8 cellular contexts compared by ENCODE assay signal in genomic region chr1:154784924-154785531, GRCh38.
DNase-seq lines count a peak whose midpoint lies in the region; ATAC-seq, FAIRE-seq and TF ChIP-seq lines count a peak whose summit lies in the region.

No MANE protein-coding gene starts in this region.

- DNase-seq in T-helper 17 cell: no peak
- peak; percentile 93 for DNase-seq in endothelial cell of umbilical vein (ENCODE audit: low read depth, low spot score)
- DNase-seq in aorta: peak; percentile 20 to 56
- DNase-seq in DMS 273 (lab: John Stamatoyannopoulos, UW; ENCODE audit: unreplicated experiment): no peak
- no peak for DNase-seq in A172 (ENCODE audit: low spot score)
- DNase-seq in dedifferentiated amniotic fluid mesenchymal stem cell (ENCODE audit: extremely low spot score): no peak

- no peak overlapping the region for H3K9ac ChIP-seq in endothelial cell of umbilical vein (replicated peaks; ENCODE audit: extremely low read depth, insufficient read depth, low read length)

- no peaks in the 10 kb centered on the region for H3K9me1 ChIP-seq in endothelial cell of umbilical vein (replicated peaks; ENCODE audit: control insufficient read depth, extremely low read depth, insufficient read depth, low read length)

- H3K4me1 ChIP-seq in endothelial cell of umbilical vein (ENCODE audit: control insufficient read depth, extremely low read depth, insufficient read depth, low read length): no peaks in the 10 kb centered on the region
- H3K4me1 ChIP-seq in aorta (ENCODE audit: control insufficient read depth in 1 of 2, insufficient read depth in 2 of 2, low read length in 2 of 2): no peaks in the 10 kb centered on the region

- no peak for FAIRE-seq in endothelial cell of umbilical vein (lab: Jason Lieb, UNC)

- peak overlapping the region; percentile 55 for H3K4me3 Mint-ChIP-seq in T-helper 17 cell

- 81 to 84% methylated on average over 2 of the region's 2 CpGs for WGBS in aorta, 2 donors

- H3K36me3 ChIP-seq in endothelial cell of umbilical vein (ENCODE audit: control insufficient read depth in 2 of 2, extremely low read depth in 1 of 2, insufficient read depth in 2 of 2, low read length in 2 of 2): no peaks in the 10 kb centered on the region
- H3K36me3 ChIP-seq in aorta (ENCODE audit: control insufficient read depth in 1 of 2, insufficient read depth in 2 of 2, low read length in 1 of 2): no peaks in the 10 kb centered on the region

- dilution Hi-C loops in endothelial cell of umbilical vein (cut with MboI; ENCODE audit: extremely low pct_ligation_motif_present, low sequenced_read_pairs): no loop called here

- H3K4me2 ChIP-seq in endothelial cell of umbilical vein (ENCODE audit: insufficient read depth, low read length): no peak overlapping the region

- H3K4me1 Mint-ChIP-seq in T-helper 17 cell: peaks cover 14% of the 10 kb centered on the region

- POLR2A ChIA-PET in endothelial cell of umbilical vein (lab: Charles Lee): no interaction called here

- H3K9me3 ChIP-seq in T-helper 17 cell (ENCODE audit: control insufficient read depth, low read length, poor library complexity, severe bottlenecking) (no peaks in the 10 kb centered on the region), endothelial cell of umbilical vein (replicated peaks; ENCODE audit: control insufficient read depth, insufficient read depth, low read length) (no peaks in the 10 kb centered on the region), aorta (ENCODE audit: control insufficient read depth, low read length) (no peaks in the 10 kb centered on the region)

- no peaks in the 10 kb centered on the region for H3K36me3 Mint-ChIP-seq in T-helper 17 cell (ENCODE audit: low read depth)

- no peaks in the 10 kb centered on the region for H4K20me1 ChIP-seq in endothelial cell of umbilical vein (replicated peaks; ENCODE audit: control insufficient read depth, extremely low read depth, insufficient read depth, low read length)

- H3K4me3 ChIP-seq in endothelial cell of umbilical vein (replicated peaks in 1 of 3; ENCODE audit: insufficient read depth in 1 of 3, low read depth in 1 of 3, low read length in 3 of 3): no peak overlapping the region
- H3K4me3 ChIP-seq in aorta (ENCODE audit: low read length in 2 of 2): no peak overlapping the region

- H3K27me3 ChIP-seq in endothelial cell of umbilical vein (ENCODE audit: control insufficient read depth in 2 of 2, insufficient read depth in 2 of 2, low read length in 2 of 2): peaks cover 2 to 4% of the 10 kb centered on the region in 2 experiments
- H3K27me3 ChIP-seq in aorta (ENCODE audit: control insufficient read depth in 1 of 2, insufficient read depth in 2 of 2, low read length in 1 of 2): no peaks in the 10 kb centered on the region

- peak overlapping the region; percentile 87 for H3K27ac Mint-ChIP-seq in T-helper 17 cell

- ATAC-seq in GM18502 (IDR thresholded peaks at IDR 0.05; ENCODE audit: poor library complexity, unreplicated experiment) (peak; percentile 83), GM21825 (IDR thresholded peaks at IDR 0.05; ENCODE audit: unreplicated experiment) (peak; percentile 72), T-helper 17 cell (peak; percentile 93), aorta (ENCODE audit: low FRiP score) (peak; percentile 46)

- no TSS peak for BruUV-seq in endothelial cell of umbilical vein (replicated peaks; lab: Mats Ljungman, UMichigan)

- no peak overlapping the region for H2AFZ ChIP-seq in endothelial cell of umbilical vein (ENCODE audit: low read depth, low read length)

- no peak for TF ChIP-seq POLR2A in endothelial cell of umbilical vein (IDR thresholded peaks at IDR 0.05; ENCODE audit: low read depth, low read length)

- H3K27ac ChIP-seq in endothelial cell of umbilical vein (ENCODE audit: insufficient read depth, low read depth, low read length) (no peak overlapping the region), aorta (ENCODE audit: low read depth in 1 of 2, low read length in 2 of 2) (no peak overlapping the region)

- no peaks in the 10 kb centered on the region for H3K79me2 ChIP-seq in endothelial cell of umbilical vein (ENCODE audit: control insufficient read depth, insufficient read depth, low read length)

- H3K27me3 Mint-ChIP-seq in T-helper 17 cell: no peaks in the 10 kb centered on the region

- CTCF ChIA-PET in endothelial cell of umbilical vein (lab: Charles Lee): interaction anchor here (0.7 to 1.8 kb wide), 3 partner anchors 10 to 450 kb away, joined by 3 to 6 read pairs (median 5); no protein-coding TSS in a partner anchor

- intact Hi-C loops in endothelial cell of umbilical vein (cut with micrococcal nuclease): no loop called here
- intact Hi-C loops in aorta (cut with DNase I): no loop called here

- no peak for TF ChIP-seq CTCF in endothelial cell of umbilical vein (IDR thresholded peaks at IDR 0.05; ENCODE audit: extremely low read depth in 1 of 2, insufficient read depth in 1 of 2, low read depth in 1 of 2, low read length in 2 of 2)

TF ChIP-seq in endothelial cell of umbilical vein, 7 proteins besides CTCF, POLR2A, EP300 and RAD21:
- TF ChIP-seq EZH2 (IDR thresholded peaks at IDR 0.05; ENCODE audit: borderline replicate concordance, low read depth, low read length, severe bottlenecking) (no peak), MYC (IDR thresholded peaks at IDR 0.05; ENCODE audit: low read depth, low read length) (no peak), JUN (IDR thresholded peaks at IDR 0.05; ENCODE audit: borderline replicate concordance, insufficient read depth, insufficient read length, low read depth) (no peak), FOS (IDR thresholded peaks at IDR 0.05; ENCODE audit: borderline replicate concordance, insufficient read depth, low read length) (no peak)

Comparison
In these comparisons a context has a peak if more than half of its experiments do, and no peak if none do; other contexts are left out.
1. DNase-seq: peak in endothelial cell of umbilical vein (single experiment) and aorta (2 of 2); none in T-helper 17 cell (0 of 3), DMS 273 (single experiment), A172 (single experiment) and dedifferentiated amniotic fluid mesenchymal stem cell (single experiment).
2. Peak in every context shown above with its lines, with median percentiles within 50 percentile points of each other: ATAC-seq.